8 cellular contexts compared by ENCODE assay signal in genomic region chr3:108818404-108818803, GRCh38. TPM values are rescaled to one million over a fixed set of nuclear protein-coding genes. Genes with fewer than 3 reads are reported as not detected.
DNase-seq lines count a peak whose midpoint lies in the region; ATAC-seq and TF ChIP-seq lines count a peak whose summit lies in the region.

No MANE protein-coding gene starts in this region.

- ATAC-seq in GM18502 (IDR thresholded peaks at IDR 0.05; ENCODE audit: poor library complexity, unreplicated experiment) (peak; percentile 95), upper lobe of left lung (ENCODE audit: low FRiP score in 2 of 2) (no peak)
- peak; percentile 90 for ATAC-seq in activated CD4-positive, alpha-beta T cell treated with anti-CD3 and anti-CD28 coated beads for 36 hours
- ATAC-seq in stimulated activated naive CD8-positive, alpha-beta T cell treated with anti-CD3 and anti-CD28 coated beads, Interleukin-15, Interleukin-2, amounts not matched to agents 100 U/mL and 50 U/mL, for 24 hours, result peak; percentile 95

- peaks cover 3% of the 10 kb centered on the region for H3K36me3 Mint-ChIP-seq in activated CD4-positive, alpha-beta T cell treated with anti-CD3 and anti-CD28 coated beads for 36 hours (ENCODE audit: low read depth)

- no peak for TF ChIP-seq POLR2A in upper lobe of left lung (IDR thresholded peaks at IDR 0.05)

- no peaks in the 10 kb centered on the region for H3K27me3 ChIP-seq in upper lobe of left lung

- peak overlapping the region; percentile 18 for H3K4me3 Mint-ChIP-seq in activated CD4-positive, alpha-beta T cell treated with anti-CD3 and anti-CD28 coated beads for 36 hours

- no peaks in the 10 kb centered on the region for H3K9me3 ChIP-seq in HEK293 (ENCODE audit: control insufficient read depth, insufficient read depth, low read depth, low read length)
- no peaks in the 10 kb centered on the region for H3K9me3 ChIP-seq in upper lobe of left lung

- POLR2A ChIA-PET in HEK293 (lab: Yijun Ruan, JAX), result no interaction called here
- POLR2A ChIA-PET in activated CD4-positive, alpha-beta T cell treated with anti-CD3 and anti-CD28 coated beads for 36 hours (lab: Charles Lee), result interaction anchor here (1.0 kb wide), 1 partner anchor 12 kb away, joined by 3 read pairs; no protein-coding TSS in a partner anchor

- H3K4me3 ChIP-seq in HEK293 (ENCODE audit: low read depth, low read length) (no peak overlapping the region), epithelial cell of esophagus (ENCODE audit: low read length) (no peak overlapping the region), upper lobe of left lung (no peak overlapping the region)

- H3K4me1 Mint-ChIP-seq in activated CD4-positive, alpha-beta T cell treated with anti-CD3 and anti-CD28 coated beads for 36 hours, result peaks cover 36% of the 10 kb centered on the region

- H3K4me1 ChIP-seq in HEK293 (ENCODE audit: control insufficient read depth, insufficient read depth, low read length) (no peaks in the 10 kb centered on the region), upper lobe of left lung (no peaks in the 10 kb centered on the region)

- peak overlapping the region; percentile 22 for H3K27ac Mint-ChIP-seq in activated CD4-positive, alpha-beta T cell treated with anti-CD3 and anti-CD28 coated beads for 36 hours

- TF ChIP-seq EP300 in upper lobe of left lung (IDR thresholded peaks at IDR 0.05), result no peak

- WGBS in upper lobe of left lung, 2 donors, result 33 to 37% methylated on average over 2 of the region's 2 CpGs

- peak; percentile 19; the same call in 1 of the 2 replicates for TF ChIP-seq CTCF in HEK293 (tag by site-specific recombination; IDR thresholded peaks at IDR 0.05)
- peak; percentile 61 for TF ChIP-seq CTCF in epithelial cell of esophagus (IDR thresholded peaks at IDR 0.05; ENCODE audit: insufficient read depth, low read depth, low read length, missing control alignments)
- TF ChIP-seq CTCF in upper lobe of left lung (IDR thresholded peaks at IDR 0.05), result no peak

- peaks cover 3% of the 10 kb centered on the region for H3K9me3 Mint-ChIP-seq in activated CD4-positive, alpha-beta T cell treated with anti-CD3 and anti-CD28 coated beads for 36 hours (ENCODE audit: low read depth)

- peak; percentile 18 for DNase-seq in MV-4-11 (lab: John Stamatoyannopoulos, UW)
- peak; percentile 76 for DNase-seq in activated CD4-positive, alpha-beta T cell treated with anti-CD3 and anti-CD28 coated beads for 36 hours
- peak; percentile 65 for DNase-seq in epithelial cell of esophagus (ENCODE audit: low read depth)
- peak; percentile 47 for DNase-seq in stimulated activated naive CD8-positive, alpha-beta T cell treated with anti-CD3 and anti-CD28 coated beads, Interleukin-15, Interleukin-2, amounts not matched to agents 100 U/mL and 50 U/mL, for 24 hours
- no peak for DNase-seq in superior temporal gyrus (ENCODE audit: extremely low spot score)
- no peak for DNase-seq in upper lobe of left lung

- no peaks in the 10 kb centered on the region for H3K27me3 Mint-ChIP-seq in activated CD4-positive, alpha-beta T cell treated with anti-CD3 and anti-CD28 coated beads for 36 hours

- CTCF ChIA-PET in HEK293 (lab: Yijun Ruan, JAX), result interaction anchor here (0.6 to 1.1 kb wide), 7 partner anchors 11 to 329 kb away, joined by 3 to 4 read pairs (median 3); no protein-coding TSS in a partner anchor
- CTCF ChIA-PET in activated CD4-positive, alpha-beta T cell treated with anti-CD3 and anti-CD28 coated beads for 36 hours (lab: Charles Lee), result interaction anchor here (0.6 to 6.2 kb wide), 22 partner anchors 12 to 1182 kb away, joined by 3 to 58 read pairs (median 4); no protein-coding TSS in a partner anchor

- intact Hi-C loops in activated CD4-positive, alpha-beta T cell treated with anti-CD3 and anti-CD28 coated beads for 36 hours (cut with DNase I, micrococcal nuclease), result loop anchor here (1.0 to 2.0 kb wide), 3 partner anchors 97 to 330 kb away; no protein-coding TSS in a partner anchor

- H3K27ac ChIP-seq in HEK293 (ENCODE audit: extremely low read depth, low read depth, low read length) (no peak overlapping the region), upper lobe of left lung (no peak overlapping the region)

- H3K36me3 ChIP-seq in HEK293 (ENCODE audit: control insufficient read depth in 2 of 2, insufficient read depth in 1 of 2, low read length in 2 of 2), result no peaks in the 10 kb centered on the region
- no peaks in the 10 kb centered on the region for H3K36me3 ChIP-seq in upper lobe of left lung

TF ChIP-seq in HEK293, 187 proteins besides CTCF, POLR2A, EP300 and RAD21:
- TF ChIP-seq ZNF654 (tag by site-specific recombination; IDR thresholded peaks at IDR 0.05; ENCODE audit: low read depth), result peak; percentile 19
- TF ChIP-seq ZBTB17 (tag by site-specific recombination; IDR thresholded peaks at IDR 0.05), result no peak

RNA-seq across cellular contexts. Expression of gene TRAT1, which starts 4.2 kb away (rescaled TPM):
- 10 to 100 TPM; 17.2 to 22.5 TPM for total RNA-seq in activated CD4-positive, alpha-beta T cell treated with anti-CD3 and anti-CD28 coated beads for 36 hours
- 1 to 10 TPM in 4 of 6 donors, under 1 TPM in 2; 0.67 to 9.9 (median 1.1) TPM for total RNA-seq in upper lobe of left lung

Comparison
In these comparisons a context has a peak if more than half of its experiments do, and no peak if none do; other contexts are left out.
1. ATAC-seq: peak in GM18502 (single experiment), activated CD4-positive, alpha-beta T cell treated with anti-CD3 and anti-CD28 coated beads for 36 hours (single experiment) and stimulated activated naive CD8-positive, alpha-beta T cell treated with anti-CD3 and anti-CD28 coated beads, Interleukin-15, Interleukin-2, amounts not matched to agents 100 U/mL and 50 U/mL, for 24 hours (single experiment); none in upper lobe of left lung (0 of 2).
2. CTCF ChIP-seq: peak in HEK293 (single experiment) and epithelial cell of esophagus (single experiment); none in upper lobe of left lung (0 of 6).
3. DNase-seq: peak in MV-4-11 (single experiment), activated CD4-positive, alpha-beta T cell treated with anti-CD3 and anti-CD28 coated beads for 36 hours (single experiment), epithelial cell of esophagus (single experiment) and stimulated activated naive CD8-positive, alpha-beta T cell treated with anti-CD3 and anti-CD28 coated beads, Interleukin-15, Interleukin-2, amounts not matched to agents 100 U/mL and 50 U/mL, for 24 hours (single experiment); none in superior temporal gyrus (single experiment) and upper lobe of left lung (0 of 2).